ENCODE assay signal across 8 cellular contexts in the genomic region with DNA sequence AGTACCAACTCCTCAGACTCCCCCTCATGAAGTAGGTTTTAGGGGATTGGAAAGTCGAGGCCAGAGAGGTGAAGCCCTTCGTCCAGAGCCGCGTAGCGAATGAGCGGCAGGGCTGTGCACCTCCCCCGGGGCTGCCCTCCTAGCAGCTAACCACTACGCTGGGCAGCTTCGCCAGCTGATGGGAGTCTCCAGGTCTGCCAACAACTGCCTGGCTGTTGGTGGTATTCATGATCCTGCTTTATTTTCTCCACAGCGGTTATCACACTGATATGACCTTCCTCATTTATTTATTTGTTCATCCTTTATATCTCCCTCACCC. TPM values are rescaled to one million over a fixed set of nuclear protein-coding genes. Genes with fewer than 3 reads are reported as not detected.
DNase-seq lines count a peak whose midpoint lies in the region; ATAC-seq and TF ChIP-seq lines count a peak whose summit lies in the region.

No MANE protein-coding gene starts in this region.

- H3K4me3 Mint-ChIP-seq in naive B cell: peak overlapping the region; percentile 80 to 89 (median 86)

- H3K27ac ChIP-seq in KMS-11: no peak overlapping the region
- no peak overlapping the region for H3K27ac ChIP-seq in coronary artery

- peak overlapping the region; percentile 90 for H2AFZ ChIP-seq in KMS-11 (ENCODE audit: low read depth)

- peaks cover 12 to 19% (median 15%) of the 10 kb centered on the region in 3 donors for H3K4me1 Mint-ChIP-seq in naive B cell

- H3K27me3 ChIP-seq in BE2C: no peaks in the 10 kb centered on the region; the same call in 1 of the 2 replicates
- no peaks in the 10 kb centered on the region for H3K27me3 ChIP-seq in KMS-11 (ENCODE audit: insufficient read depth, low read depth)

- peaks cover 0 to 27% (median 5%) of the 10 kb centered on the region in 3 donors for H3K27me3 Mint-ChIP-seq in naive B cell

- H3K36me3 Mint-ChIP-seq in naive B cell: no peaks in the 10 kb centered on the region

- no peak for ATAC-seq in naive B cell (ENCODE audit: low read depth in 2 of 2)

- H3K4me3 ChIP-seq in BE2C (ENCODE audit: low read depth, low read length): peak overlapping the region; percentile 53
- H3K4me3 ChIP-seq in KMS-11 (IDR thresholded peaks at IDR 0.05; ENCODE audit: insufficient read depth, low read depth, low read length): no peak overlapping the region
- H3K4me3 ChIP-seq in coronary artery: peak overlapping the region; percentile 68

- peaks cover 22% of the 10 kb centered on the region for H3K79me2 ChIP-seq in KMS-11 (ENCODE audit: insufficient read depth, low read depth)

- in situ Hi-C loops in KBM-7 (cut with MboI; ENCODE audit: low pct_unique_long_range_greater_than_20kb, low sequenced_read_pairs): loop anchor here (25.0 kb wide), 1 partner anchor 968 kb away; no protein-coding TSS in a partner anchor

- peaks cover 7% of the 10 kb centered on the region; the same call in 1 of the 2 replicates for H3K4me1 ChIP-seq in BE2C
- peaks cover 23% of the 10 kb centered on the region for H3K4me1 ChIP-seq in KMS-11 (ENCODE audit: low read depth, poor library complexity, severe bottlenecking)

- H3K9ac ChIP-seq in KMS-11: peak overlapping the region; percentile 42; the same call in 1 of the 2 replicates

- peaks cover 5% of the 10 kb centered on the region; the same call in 1 of the 2 replicates for H4K20me1 ChIP-seq in KMS-11 (ENCODE audit: insufficient read depth)

- TF ChIP-seq CTCF in BE2C (IDR thresholded peaks at IDR 0.05; ENCODE audit: low read depth, low read length) (no peak), KMS-11 (conservative IDR thresholded peaks at IDR 0.05; ENCODE audit: low read depth, low read length) (no peak; the same call in 1 of the 2 replicates), coronary artery (IDR thresholded peaks at IDR 0.05) (no peak)

- peak overlapping the region in 3 of 6 donors; percentile 11 to 75 (median 62) for H3K27ac Mint-ChIP-seq in naive B cell

- no peaks in the 10 kb centered on the region for H3K9me3 ChIP-seq in BE2C

- no peaks in the 10 kb centered on the region for H3K9me3 Mint-ChIP-seq in naive B cell

- peak overlapping the region; percentile 82 for H3K4me2 ChIP-seq in KMS-11

- DNase-seq in BE2C (no peak), coronary artery (ENCODE audit: low spot score) (no peak), naive B cell (no peak), KBM-7 (no peak), OCI-M2 (lab: John Stamatoyannopoulos, UW; ENCODE audit: unreplicated experiment) (no peak), COLO668 (lab: John Stamatoyannopoulos, UW; ENCODE audit: unreplicated experiment) (no peak)
- no peak for DNase-seq in stimulated activated CD4-positive, alpha-beta T cell treated with anti-CD3 and anti-CD28 coated beads, Interleukin-1b, Interleukin-23, amount 100 ng/mL, for 48 hours

- no peaks in the 10 kb centered on the region for H3K36me3 ChIP-seq in BE2C
- no peaks in the 10 kb centered on the region for H3K36me3 ChIP-seq in KMS-11 (ENCODE audit: insufficient read depth)

RNA-seq across cellular contexts. Expression of gene NETO2, which starts 0.8 kb away (rescaled TPM):
- polyA plus RNA-seq in BE2C (2012; ENCODE audit: insufficient read depth, insufficient read length, low read depth): 49.6 TPM
- 1 to 10 TPM in 3 of 6 donors, under 1 TPM in 3; 0.37 to 3.6 (median 0.97) TPM for polyA plus RNA-seq in naive B cell (ENCODE audit: low read depth in 6 of 6)
